Comparison of ENCODE assay signal across 1 cellular context in the genomic region with DNA sequence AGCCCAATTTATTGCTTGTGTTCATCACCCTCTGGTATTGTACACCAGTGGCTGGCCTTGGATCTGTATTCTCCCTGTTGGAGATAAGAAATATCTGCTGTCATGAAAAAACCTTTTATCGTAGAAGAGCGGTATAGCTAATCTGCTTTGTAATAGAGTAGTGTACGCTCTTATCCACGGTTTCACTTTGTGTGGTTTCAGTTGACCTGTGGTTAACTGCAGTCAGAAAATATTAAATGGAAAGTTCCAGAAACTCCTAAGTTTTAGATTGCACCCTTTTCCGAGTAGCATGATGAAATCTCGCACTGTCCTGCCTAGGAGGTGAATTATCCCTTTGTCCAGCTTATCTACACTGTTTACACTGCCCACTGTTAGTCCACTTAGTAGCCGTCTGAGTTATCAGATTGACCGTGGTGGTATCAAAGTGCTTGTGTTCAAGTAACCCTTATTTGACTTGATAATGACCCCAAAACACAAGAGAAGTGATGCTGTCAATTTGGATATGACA.
TF ChIP-seq lines count a peak whose summit lies in the region.

No MANE protein-coding gene starts in this region.

TF ChIP-seq in K562, 482 proteins besides CTCF, POLR2A, EP300 and RAD21 (continued from another document and continues in another):
- TF ChIP-seq, protein P1, sequence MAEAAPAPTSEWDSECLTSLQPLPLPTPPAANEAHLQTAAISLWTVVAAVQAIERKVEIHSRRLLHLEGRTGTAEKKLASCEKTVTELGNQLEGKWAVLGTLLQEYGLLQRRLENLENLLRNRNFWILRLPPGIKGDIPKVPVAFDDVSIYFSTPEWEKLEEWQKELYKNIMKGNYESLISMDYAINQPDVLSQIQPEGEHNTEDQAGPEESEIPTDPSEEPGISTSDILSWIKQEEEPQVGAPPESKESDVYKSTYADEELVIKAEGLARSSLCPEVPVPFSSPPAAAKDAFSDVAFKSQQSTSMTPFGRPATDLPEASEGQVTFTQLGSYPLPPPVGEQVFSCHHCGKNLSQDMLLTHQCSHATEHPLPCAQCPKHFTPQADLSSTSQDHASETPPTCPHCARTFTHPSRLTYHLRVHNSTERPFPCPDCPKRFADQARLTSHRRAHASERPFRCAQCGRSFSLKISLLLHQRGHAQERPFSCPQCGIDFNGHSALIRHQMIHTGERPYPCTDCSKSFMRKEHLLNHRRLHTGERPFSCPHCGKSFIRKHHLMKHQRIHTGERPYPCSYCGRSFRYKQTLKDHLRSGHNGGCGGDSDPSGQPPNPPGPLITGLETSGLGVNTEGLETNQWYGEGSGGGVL (CRISPR knock-in tag; IDR thresholded peaks at IDR 0.05): no peak
- TF ChIP-seq, protein P2, sequence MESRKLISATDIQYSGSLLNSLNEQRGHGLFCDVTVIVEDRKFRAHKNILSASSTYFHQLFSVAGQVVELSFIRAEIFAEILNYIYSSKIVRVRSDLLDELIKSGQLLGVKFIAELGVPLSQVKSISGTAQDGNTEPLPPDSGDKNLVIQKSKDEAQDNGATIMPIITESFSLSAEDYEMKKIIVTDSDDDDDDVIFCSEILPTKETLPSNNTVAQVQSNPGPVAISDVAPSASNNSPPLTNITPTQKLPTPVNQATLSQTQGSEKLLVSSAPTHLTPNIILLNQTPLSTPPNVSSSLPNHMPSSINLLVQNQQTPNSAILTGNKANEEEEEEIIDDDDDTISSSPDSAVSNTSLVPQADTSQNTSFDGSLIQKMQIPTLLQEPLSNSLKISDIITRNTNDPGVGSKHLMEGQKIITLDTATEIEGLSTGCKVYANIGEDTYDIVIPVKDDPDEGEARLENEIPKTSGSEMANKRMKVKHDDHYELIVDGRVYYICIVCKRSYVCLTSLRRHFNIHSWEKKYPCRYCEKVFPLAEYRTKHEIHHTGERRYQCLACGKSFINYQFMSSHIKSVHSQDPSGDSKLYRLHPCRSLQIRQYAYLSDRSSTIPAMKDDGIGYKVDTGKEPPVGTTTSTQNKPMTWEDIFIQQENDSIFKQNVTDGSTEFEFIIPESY (CRISPR knock-in tag; IDR thresholded peaks at IDR 0.05): no peak
- no peak for TF ChIP-seq HNRNPLL (IDR thresholded peaks at IDR 0.05; ENCODE audit: low read depth, low read length, poor library complexity, severe bottlenecking)
- no peak for TF ChIP-seq ZNF263 (CRISPR knock-in tag; IDR thresholded peaks at IDR 0.05; ENCODE audit: borderline replicate concordance)
- TF ChIP-seq PYGO2 (tag; IDR thresholded peaks at IDR 0.05): no peak
- 0 out of 2 replicates have a peak, but pooled peaks have one; percentile 29 for TF ChIP-seq RNF2 (IDR thresholded peaks at IDR 0.05)
- no peak for TF ChIP-seq NR2F6 (CRISPR knock-in tag; IDR thresholded peaks at IDR 0.05)
- TF ChIP-seq, protein P3, sequence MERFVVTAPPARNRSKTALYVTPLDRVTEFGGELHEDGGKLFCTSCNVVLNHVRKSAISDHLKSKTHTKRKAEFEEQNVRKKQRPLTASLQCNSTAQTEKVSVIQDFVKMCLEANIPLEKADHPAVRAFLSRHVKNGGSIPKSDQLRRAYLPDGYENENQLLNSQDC (CRISPR knock-in tag; IDR thresholded peaks at IDR 0.05): no peak
- no peak for TF ChIP-seq FOXK1 (CRISPR knock-in tag; IDR thresholded peaks at IDR 0.05; ENCODE audit: borderline replicate concordance)
- TF ChIP-seq MAFF (IDR thresholded peaks at IDR 0.05; ENCODE audit: low read length): no peak
- TF ChIP-seq ZNF764 (CRISPR knock-in tag; IDR thresholded peaks at IDR 0.05; ENCODE audit: low read depth): no peak
- peak; percentile 43 to 50; a peak in 2 of 4 replicates for TF ChIP-seq FOXK2 (conservative IDR thresholded peaks at IDR 0.05 in 1 of 2, IDR thresholded peaks at IDR 0.05 in 1 of 2; ENCODE audit: low read depth in 2 of 2)
- TF ChIP-seq CC2D1A (IDR thresholded peaks at IDR 0.05): peak; percentile 78
- no peak for TF ChIP-seq ZNF274 (IDR thresholded peaks at IDR 0.05; ENCODE audit: borderline replicate concordance, low read depth, low read length)
- TF ChIP-seq ARHGAP35 (IDR thresholded peaks at IDR 0.05; ENCODE audit: partially characterized antibody): no peak
- TF ChIP-seq SREBF1 (IDR thresholded peaks at IDR 0.05; ENCODE audit: borderline replicate concordance, low read depth, low read length): no peak
- TF ChIP-seq RBM22 (IDR thresholded peaks at IDR 0.05; ENCODE audit: low read depth, low read length, poor library complexity, severe bottlenecking): no peak
- no peak for TF ChIP-seq KAT7 (CRISPR knock-in tag; IDR thresholded peaks at IDR 0.05; ENCODE audit: borderline replicate concordance)
- TF ChIP-seq, protein P4, sequence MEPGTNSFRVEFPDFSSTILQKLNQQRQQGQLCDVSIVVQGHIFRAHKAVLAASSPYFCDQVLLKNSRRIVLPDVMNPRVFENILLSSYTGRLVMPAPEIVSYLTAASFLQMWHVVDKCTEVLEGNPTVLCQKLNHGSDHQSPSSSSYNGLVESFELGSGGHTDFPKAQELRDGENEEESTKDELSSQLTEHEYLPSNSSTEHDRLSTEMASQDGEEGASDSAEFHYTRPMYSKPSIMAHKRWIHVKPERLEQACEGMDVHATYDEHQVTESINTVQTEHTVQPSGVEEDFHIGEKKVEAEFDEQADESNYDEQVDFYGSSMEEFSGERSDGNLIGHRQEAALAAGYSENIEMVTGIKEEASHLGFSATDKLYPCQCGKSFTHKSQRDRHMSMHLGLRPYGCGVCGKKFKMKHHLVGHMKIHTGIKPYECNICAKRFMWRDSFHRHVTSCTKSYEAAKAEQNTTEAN (CRISPR knock-in tag; IDR thresholded peaks at IDR 0.05): no peak
- no peak for TF ChIP-seq MED1 (CRISPR knock-in tag; IDR thresholded peaks at IDR 0.05; ENCODE audit: borderline replicate concordance)
- TF ChIP-seq TBP (optimal IDR thresholded peaks at IDR 0.05; ENCODE audit: low read depth, low read length): no peak
- TF ChIP-seq ZNF316 (IDR thresholded peaks at IDR 0.05): no peak
- TF ChIP-seq PTRF (tag; IDR thresholded peaks at IDR 0.05): no peak
- no peak for TF ChIP-seq TEAD1 (CRISPR knock-in tag; IDR thresholded peaks at IDR 0.05)
- TF ChIP-seq ZNF431 (CRISPR knock-in tag; IDR thresholded peaks at IDR 0.05): no peak
- 0 out of 2 replicates have a peak, but pooled peaks have one; percentile 33 for TF ChIP-seq MBD2 (IDR thresholded peaks at IDR 0.05; ENCODE audit: borderline replicate concordance, low read depth)
- no peak for TF ChIP-seq TOE1 (IDR thresholded peaks at IDR 0.05; ENCODE audit: borderline replicate concordance)
- TF ChIP-seq TOE1 (CRISPR knock-in tag; IDR thresholded peaks at IDR 0.05; ENCODE audit: borderline replicate concordance, low read depth): no peak
- TF ChIP-seq RBM14 (IDR thresholded peaks at IDR 0.05; ENCODE audit: borderline replicate concordance, insufficient read depth, low read depth, low read length): no peak
- no peak for TF ChIP-seq ETS2 (tag; IDR thresholded peaks at IDR 0.05; ENCODE audit: borderline replicate concordance, poor library complexity, severe bottlenecking)
- TF ChIP-seq, protein P5, sequence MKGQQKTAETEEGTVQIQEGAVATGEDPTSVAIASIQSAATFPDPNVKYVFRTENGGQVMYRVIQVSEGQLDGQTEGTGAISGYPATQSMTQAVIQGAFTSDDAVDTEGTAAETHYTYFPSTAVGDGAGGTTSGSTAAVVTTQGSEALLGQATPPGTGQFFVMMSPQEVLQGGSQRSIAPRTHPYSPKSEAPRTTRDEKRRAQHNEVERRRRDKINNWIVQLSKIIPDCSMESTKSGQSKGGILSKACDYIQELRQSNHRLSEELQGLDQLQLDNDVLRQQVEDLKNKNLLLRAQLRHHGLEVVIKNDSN (CRISPR knock-in tag; IDR thresholded peaks at IDR 0.05): no peak
- TF ChIP-seq NFATC3 (IDR thresholded peaks at IDR 0.05): no peak
- TF ChIP-seq BHLHE40 (IDR thresholded peaks at IDR 0.05; ENCODE audit: low read length): no peak
- TF ChIP-seq SMARCA5 (IDR thresholded peaks at IDR 0.05): no peak
- TF ChIP-seq ZNF12 (CRISPR knock-in tag; IDR thresholded peaks at IDR 0.05): no peak
- TF ChIP-seq, protein P6, sequence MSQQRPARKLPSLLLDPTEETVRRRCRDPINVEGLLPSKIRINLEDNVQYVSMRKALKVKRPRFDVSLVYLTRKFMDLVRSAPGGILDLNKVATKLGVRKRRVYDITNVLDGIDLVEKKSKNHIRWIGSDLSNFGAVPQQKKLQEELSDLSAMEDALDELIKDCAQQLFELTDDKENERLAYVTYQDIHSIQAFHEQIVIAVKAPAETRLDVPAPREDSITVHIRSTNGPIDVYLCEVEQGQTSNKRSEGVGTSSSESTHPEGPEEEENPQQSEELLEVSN (IDR thresholded peaks at IDR 0.05; ENCODE audit: borderline replicate concordance in 1 of 2, extremely low read depth in 1 of 2, insufficient read depth in 1 of 2, insufficient read length in 1 of 2, low read depth in 1 of 2, low read length in 1 of 2, poor library complexity in 1 of 2, severe bottlenecking in 1 of 2): no peak
- no peak for TF ChIP-seq ZNF41 (CRISPR knock-in tag; conservative IDR thresholded peaks at IDR 0.05)
- no peak for TF ChIP-seq RFX5 (IDR thresholded peaks at IDR 0.05; ENCODE audit: low read depth, low read length)
- no peak for TF ChIP-seq ZNF589 (CRISPR knock-in tag; IDR thresholded peaks at IDR 0.05; ENCODE audit: low read depth)
- peak; percentile 87 for TF ChIP-seq SMARCE1 (IDR thresholded peaks at IDR 0.05)
- TF ChIP-seq KHSRP (IDR thresholded peaks at IDR 0.05): no peak
- no peak; the same call in 1 of the 2 replicates for TF ChIP-seq MAFG (tag; conservative IDR thresholded peaks at IDR 0.05)
- no peak for TF ChIP-seq ERF (CRISPR knock-in tag; IDR thresholded peaks at IDR 0.05)
- no peak for TF ChIP-seq RFX7 (CRISPR knock-in tag; IDR thresholded peaks at IDR 0.05)
- TF ChIP-seq, protein P7, sequence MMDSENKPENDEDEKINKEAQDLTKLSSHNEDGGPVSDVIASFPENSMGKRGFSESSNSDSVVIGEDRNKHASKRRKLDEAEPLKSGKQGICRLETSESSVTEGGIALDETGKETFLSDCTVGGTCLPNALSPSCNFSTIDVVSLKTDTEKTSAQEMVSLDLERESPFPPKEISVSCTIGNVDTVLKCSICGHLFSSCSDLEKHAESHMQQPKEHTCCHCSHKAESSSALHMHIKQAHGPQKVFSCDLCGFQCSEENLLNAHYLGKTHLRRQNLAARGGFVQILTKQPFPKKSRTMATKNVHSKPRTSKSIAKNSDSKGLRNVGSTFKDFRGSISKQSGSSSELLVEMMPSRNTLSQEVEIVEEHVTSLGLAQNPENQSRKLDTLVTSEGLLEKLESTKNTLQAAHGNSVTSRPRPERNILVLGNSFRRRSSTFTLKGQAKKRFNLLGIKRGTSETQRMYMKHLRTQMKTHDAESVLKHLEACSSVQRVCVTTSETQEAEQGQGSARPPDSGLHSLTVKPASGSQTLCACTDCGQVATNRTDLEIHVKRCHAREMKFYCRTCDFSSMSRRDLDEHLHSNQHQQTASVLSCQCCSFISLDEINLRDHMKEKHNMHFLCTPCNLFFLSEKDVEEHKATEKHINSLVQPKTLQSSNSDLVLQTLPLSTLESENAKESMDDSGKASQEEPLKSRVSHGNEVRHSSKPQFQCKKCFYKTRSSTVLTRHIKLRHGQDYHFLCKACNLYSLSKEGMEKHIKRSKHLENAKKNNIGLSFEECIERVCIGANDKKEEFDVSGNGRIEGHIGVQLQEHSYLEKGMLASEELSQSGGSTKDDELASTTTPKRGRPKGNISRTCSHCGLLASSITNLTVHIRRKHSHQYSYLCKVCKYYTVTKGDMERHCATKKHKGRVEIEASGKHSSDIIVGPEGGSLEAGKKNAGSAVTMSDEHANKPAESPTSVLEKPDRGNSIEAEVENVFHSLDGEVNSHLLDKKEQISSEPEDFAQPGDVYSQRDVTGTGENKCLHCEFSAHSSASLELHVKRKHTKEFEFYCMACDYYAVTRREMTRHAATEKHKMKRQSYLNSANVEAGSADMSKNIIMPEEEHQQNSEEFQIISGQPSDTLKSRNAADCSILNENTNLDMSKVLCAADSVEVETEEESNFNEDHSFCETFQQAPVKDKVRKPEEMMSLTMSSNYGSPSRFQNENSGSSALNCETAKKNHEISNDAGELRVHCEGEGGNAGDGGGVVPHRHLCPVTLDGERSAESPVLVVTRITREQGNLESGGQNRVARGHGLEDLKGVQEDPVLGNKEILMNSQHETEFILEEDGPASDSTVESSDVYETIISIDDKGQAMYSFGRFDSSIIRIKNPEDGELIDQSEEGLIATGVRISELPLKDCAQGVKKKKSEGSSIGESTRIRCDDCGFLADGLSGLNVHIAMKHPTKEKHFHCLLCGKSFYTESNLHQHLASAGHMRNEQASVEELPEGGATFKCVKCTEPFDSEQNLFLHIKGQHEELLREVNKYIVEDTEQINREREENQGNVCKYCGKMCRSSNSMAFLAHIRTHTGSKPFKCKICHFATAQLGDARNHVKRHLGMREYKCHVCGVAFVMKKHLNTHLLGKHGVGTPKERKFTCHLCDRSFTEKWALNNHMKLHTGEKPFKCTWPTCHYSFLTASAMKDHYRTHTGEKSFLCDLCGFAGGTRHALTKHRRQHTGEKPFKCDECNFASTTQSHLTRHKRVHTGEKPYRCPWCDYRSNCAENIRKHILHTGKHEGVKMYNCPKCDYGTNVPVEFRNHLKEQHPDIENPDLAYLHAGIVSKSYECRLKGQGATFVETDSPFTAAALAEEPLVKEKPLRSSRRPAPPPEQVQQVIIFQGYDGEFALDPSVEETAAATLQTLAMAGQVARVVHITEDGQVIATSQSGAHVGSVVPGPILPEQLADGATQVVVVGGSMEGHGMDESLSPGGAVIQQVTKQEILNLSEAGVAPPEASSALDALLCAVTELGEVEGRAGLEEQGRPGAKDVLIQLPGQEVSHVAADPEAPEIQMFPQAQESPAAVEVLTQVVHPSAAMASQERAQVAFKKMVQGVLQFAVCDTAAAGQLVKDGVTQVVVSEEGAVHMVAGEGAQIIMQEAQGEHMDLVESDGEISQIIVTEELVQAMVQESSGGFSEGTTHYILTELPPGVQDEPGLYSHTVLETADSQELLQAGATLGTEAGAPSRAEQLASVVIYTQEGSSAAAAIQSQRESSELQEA (IDR thresholded peaks at IDR 0.05; ENCODE audit: low read depth): no peak
- peak; percentile 66; the same call in 1 of the 2 replicates for TF ChIP-seq FOXM1 (IDR thresholded peaks at IDR 0.05; ENCODE audit: low read depth)
- no peak for TF ChIP-seq FOXM1 (CRISPR knock-in tag; IDR thresholded peaks at IDR 0.05; ENCODE audit: low read depth)
- peak; percentile 18; the same call in 1 of the 2 replicates for TF ChIP-seq TCF7L2 (IDR thresholded peaks at IDR 0.05; ENCODE audit: low read depth, low read length)
- TF ChIP-seq ZNF586 (CRISPR knock-in tag; conservative IDR thresholded peaks at IDR 0.05): no peak
- no peak for TF ChIP-seq PCBP1 (IDR thresholded peaks at IDR 0.05; ENCODE audit: low read depth, low read length, poor library complexity, severe bottlenecking)
- TF ChIP-seq, protein P8, sequence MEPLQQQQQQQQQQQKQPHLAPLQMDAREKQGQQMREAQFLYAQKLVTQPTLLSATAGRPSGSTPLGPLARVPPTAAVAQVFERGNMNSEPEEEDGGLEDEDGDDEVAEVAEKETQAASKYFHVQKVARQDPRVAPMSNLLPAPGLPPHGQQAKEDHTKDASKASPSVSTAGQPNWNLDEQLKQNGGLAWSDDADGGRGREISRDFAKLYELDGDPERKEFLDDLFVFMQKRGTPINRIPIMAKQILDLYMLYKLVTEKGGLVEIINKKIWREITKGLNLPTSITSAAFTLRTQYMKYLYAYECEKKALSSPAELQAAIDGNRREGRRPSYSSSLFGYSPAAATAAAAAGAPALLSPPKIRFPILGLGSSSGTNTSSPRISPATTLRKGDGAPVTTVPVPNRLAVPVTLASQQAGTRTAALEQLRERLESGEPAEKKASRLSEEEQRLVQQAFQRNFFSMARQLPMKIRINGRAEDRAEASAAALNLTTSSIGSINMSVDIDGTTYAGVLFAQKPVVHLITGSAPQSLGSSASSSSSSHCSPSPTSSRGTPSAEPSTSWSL (CRISPR knock-in tag; IDR thresholded peaks at IDR 0.05; ENCODE audit: borderline replicate concordance): no peak
